1 cellular context compared by ENCODE assay signal in the genomic region with DNA sequence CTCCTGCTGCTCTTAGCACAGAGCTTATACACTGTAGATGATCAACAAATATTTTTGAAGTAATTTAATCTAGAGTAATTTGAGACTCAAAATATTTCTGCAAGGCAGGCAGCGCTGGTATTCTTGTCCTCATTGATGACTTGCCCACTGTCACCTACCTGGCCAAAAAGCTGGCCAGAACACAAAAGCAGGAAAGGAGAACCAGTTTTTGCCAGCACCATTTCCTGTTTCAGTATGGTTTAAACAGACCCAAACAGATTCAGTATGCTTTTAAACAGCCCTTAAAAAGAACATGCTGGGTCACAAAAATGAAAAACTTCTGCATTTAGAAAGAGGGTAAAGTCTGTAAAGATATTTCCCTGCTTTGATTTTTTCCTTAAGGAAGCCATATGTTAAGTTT.
TF ChIP-seq lines count a peak whose summit lies in the region.

No MANE protein-coding gene starts in this region.

TF ChIP-seq in SK-N-SH treated with all-trans-retinoic acid at 6 μM for 48 hours, 23 proteins besides CTCF, POLR2A, EP300 and RAD21 (continued from another document):
- TF ChIP-seq POU6F1 (CRISPR knock-in tag; IDR thresholded peaks at IDR 0.05; ENCODE audit: borderline replicate concordance, low read depth) (no peak), OSR1 (CRISPR knock-in tag; IDR thresholded peaks at IDR 0.05) (no peak), ZFP30 (CRISPR knock-in tag; IDR thresholded peaks at IDR 0.05) (no peak), ZNF70 (CRISPR knock-in tag; IDR thresholded peaks at IDR 0.05) (no peak), TCF4 (CRISPR knock-in tag; IDR thresholded peaks at IDR 0.05; ENCODE audit: borderline replicate concordance) (no peak)
